ENCODE assay signal across 11 cellular contexts in genomic region chr4:110532901-110533589, GRCh38. TPM values are rescaled to one million over a fixed set of nuclear protein-coding genes. Genes with fewer than 3 reads are reported as not detected.
A peak's percentile ranks its signal among the peaks of the same experiment; 100 is the strongest.
DNase-seq lines count a peak whose midpoint lies in the region; ATAC-seq lines count a peak whose summit lies in the region.
"Had no signal": no experiment of that assay in that cellular context is flagged by ENCODE, and none has a peak within 500 bp of the region (broad histone marks: within the 10 kb centered on the region; RNA-seq: fewer than 3 reads in every experiment).

No MANE protein-coding gene starts in this region.

- H3K9me3 ChIP-seq in skeletal muscle tissue (ENCODE audit: control insufficient read depth in 3 of 3, low read length in 3 of 3): peaks cover 0 to 6% (median 0%) of the 10 kb centered on the region in 3 donors

- peak overlapping the region; percentile 30 to 56 (median 44) for H3K4me3 ChIP-seq in skeletal muscle tissue (ENCODE audit: low read length in 3 of 3)

- no peaks in the 10 kb centered on the region for H3K27me3 ChIP-seq in skeletal muscle tissue (ENCODE audit: control insufficient read depth in 3 of 3, insufficient read depth in 3 of 3, low read length in 3 of 3)

- ATAC-seq in left cardiac atrium: no peak

- DNase-seq in GM04503 (ENCODE audit: low read depth) (peak; percentile 49), RPMI7951 (ENCODE audit: low read depth) (peak; percentile 18), fibroblast of gingiva (ENCODE audit: low read depth) (peak; percentile 21), left cardiac atrium (no peak), HUDEP-2 (lab: John Stamatoyannopoulos, UW; ENCODE audit: unreplicated experiment in 76 of 76) (no peak), activated gamma-delta T cell treated with Interleukin-2 at 50 U/mL for 16 hours (no peak)
- DNase-seq: activated naive CD4-positive, alpha-beta T cell treated with anti-CD3 and anti-CD28 coated beads, Interleukin-2, amount 10 ng/mL, durations not matched to agents 7 days and 5 days; NCI-H1417 treated with DMSO at 0.1 percent for 48 hours; posterior cingulate gyrus; substantia nigra had no signal

- H3K9ac ChIP-seq in skeletal muscle tissue (ENCODE audit: low read depth in 1 of 3, low read length in 3 of 3): peak overlapping the region in 2 of 3 donors; percentile 45 to 54

- intact Hi-C loops in left cardiac atrium (cut with DNase I): no loop called here

- H3K27ac ChIP-seq in skeletal muscle tissue (ENCODE audit: low read depth, low read length): peak overlapping the region; percentile 65

- H3K36me3 ChIP-seq in skeletal muscle tissue (ENCODE audit: control insufficient read depth in 3 of 3, insufficient read depth in 3 of 3, low read length in 3 of 3): no peaks in the 10 kb centered on the region

- peaks cover 0 to 4% (median 0%) of the 10 kb centered on the region in 3 donors for H3K4me1 ChIP-seq in skeletal muscle tissue (ENCODE audit: control insufficient read depth in 3 of 3, insufficient read depth in 3 of 3, low read length in 3 of 3)

RNA-seq across cellular contexts. Expression of gene ENPEP, which starts 57.1 kb away (rescaled TPM):
- under 0.01 TPM in 1 of 2 replicates, not detected in the other for total RNA-seq in RPMI7951 (2014; rRNA removed; shearing (Covaris generic))
- total RNA-seq in skeletal muscle tissue (9.9 TPM), left cardiac atrium (10 to 100 TPM in 1 of 2 donors, 1 to 10 TPM in 1; 7.4 to 12.2 TPM)

Comparison
In these comparisons a context has a peak if more than half of its experiments do, and no peak if none do; other contexts are left out.
1. DNase-seq: peak in GM04503 (single experiment), RPMI7951 (single experiment) and fibroblast of gingiva (single experiment); none in left cardiac atrium (single experiment), HUDEP-2 (0 of 76) and activated gamma-delta T cell treated with Interleukin-2 at 50 U/mL for 16 hours (single experiment).